Comparison of ENCODE assay signal across 8 cellular contexts in the genomic region with DNA sequence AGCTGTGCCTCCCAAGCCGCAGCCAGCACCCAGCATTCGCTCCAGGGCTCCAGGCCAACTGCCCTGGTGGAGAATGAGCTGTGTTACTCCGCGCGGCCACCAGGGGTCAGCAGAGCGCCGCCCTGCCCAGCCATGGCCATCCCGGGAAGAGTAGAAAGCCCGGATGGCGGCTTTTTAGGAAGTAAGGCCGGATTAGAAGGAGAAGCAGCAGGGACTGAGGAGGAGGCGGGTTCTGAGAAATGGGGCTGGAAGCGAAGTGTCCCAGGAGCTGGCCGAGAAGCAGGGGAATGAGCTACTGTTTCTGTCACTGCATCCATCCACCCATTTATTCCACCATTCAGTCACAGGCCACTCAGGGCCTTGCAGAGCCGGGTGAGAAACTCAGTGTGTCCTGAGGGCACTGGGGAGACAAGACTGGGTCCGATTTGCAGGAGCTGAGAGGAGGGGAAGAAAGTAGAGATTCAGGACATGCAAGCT. TPM values are rescaled to one million over a fixed set of nuclear protein-coding genes. Genes with fewer than 3 reads are reported as not detected.
DNase-seq lines count a peak whose midpoint lies in the region; ATAC-seq and TF ChIP-seq lines count a peak whose summit lies in the region.

No MANE protein-coding gene starts in this region.

- no peaks in the 10 kb centered on the region for H3K36me3 ChIP-seq in tibial nerve

- TF ChIP-seq RAD21 in Ishikawa (IDR thresholded peaks at IDR 0.05; ENCODE audit: low read depth) = peak; percentile 97

- TF ChIP-seq EP300 in Ishikawa (IDR thresholded peaks at IDR 0.05; ENCODE audit: borderline replicate concordance) = no peak
- TF ChIP-seq EP300 in tibial nerve (IDR thresholded peaks at IDR 0.05) = peak in 1 of 2 donors; percentile 32

- ATAC-seq in omental fat pad (ENCODE audit: low FRiP score) (peak; percentile 97), GM18868 (IDR thresholded peaks at IDR 0.05; ENCODE audit: unreplicated experiment) (no peak)

- WGBS in tibial nerve, 2 donors = 11 to 12% methylated on average over 16 of the region's 16 CpGs

- H3K4me1 ChIP-seq in tibial nerve = peaks cover 0 to 8% (median 2%) of the 10 kb centered on the region in 4 donors

- no peaks in the 10 kb centered on the region for H3K9me3 ChIP-seq in tibial nerve

- DNase-seq in DMS153 treated with DMSO at 0.1 percent for 48 hours (lab: John Stamatoyannopoulos, UW; ENCODE audit: unreplicated experiment) (peak; percentile 57), RPMI7951 (ENCODE audit: low read depth) (peak; percentile 78), foreskin fibroblast (peak; percentile 40 to 87), omental fat pad (ENCODE audit: low spot score) (peak; percentile 74), tibial nerve (ENCODE audit: low spot score in 2 of 2) (peak; percentile 68 to 79)
- peak; percentile 52 for DNase-seq in activated T-helper 9 cell treated with anti-CD3 and anti-CD28 coated beads, Interleukin-2, amount 50 U/mL, for 16 hours (ENCODE audit: low read depth)

- H3K4me3 ChIP-seq in foreskin fibroblast (ENCODE audit: low read depth in 1 of 2, low read length in 2 of 2) (no peak overlapping the region), tibial nerve (no peak overlapping the region)

- peak; percentile 98 for TF ChIP-seq CTCF in foreskin fibroblast (IDR thresholded peaks at IDR 0.05; ENCODE audit: low read depth, low read length)
- peak in 2 of 3 donors; percentile 76 to 80 for TF ChIP-seq CTCF in omental fat pad (IDR thresholded peaks at IDR 0.05)
- peak; percentile 94 to 99 (median 97) for TF ChIP-seq CTCF in tibial nerve (IDR thresholded peaks at IDR 0.05)

- TF ChIP-seq POLR2A in tibial nerve (IDR thresholded peaks at IDR 0.05) = no peak

- H3K27me3 ChIP-seq in tibial nerve = peaks cover 0 to 8% of the 10 kb centered on the region in 2 donors

- H3K27ac ChIP-seq in tibial nerve = no peak overlapping the region

TF ChIP-seq in Ishikawa, 13 proteins besides CTCF, POLR2A, EP300 and RAD21:
- TF ChIP-seq, protein P1, sequence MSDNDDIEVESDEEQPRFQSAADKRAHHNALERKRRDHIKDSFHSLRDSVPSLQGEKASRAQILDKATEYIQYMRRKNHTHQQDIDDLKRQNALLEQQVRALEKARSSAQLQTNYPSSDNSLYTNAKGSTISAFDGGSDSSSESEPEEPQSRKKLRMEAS (IDR thresholded peaks at IDR 0.05) = 0 out of 2 replicates have a peak, but pooled peaks have one; percentile 28
- TF ChIP-seq, protein P2, sequence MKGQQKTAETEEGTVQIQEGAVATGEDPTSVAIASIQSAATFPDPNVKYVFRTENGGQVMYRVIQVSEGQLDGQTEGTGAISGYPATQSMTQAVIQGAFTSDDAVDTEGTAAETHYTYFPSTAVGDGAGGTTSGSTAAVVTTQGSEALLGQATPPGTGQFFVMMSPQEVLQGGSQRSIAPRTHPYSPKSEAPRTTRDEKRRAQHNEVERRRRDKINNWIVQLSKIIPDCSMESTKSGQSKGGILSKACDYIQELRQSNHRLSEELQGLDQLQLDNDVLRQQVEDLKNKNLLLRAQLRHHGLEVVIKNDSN (IDR thresholded peaks at IDR 0.05) = no peak
- peak; percentile 68 for TF ChIP-seq YY1 (IDR thresholded peaks at IDR 0.05; ENCODE audit: low read depth)
- 0 out of 2 replicates have a peak, but pooled peaks have one; percentile 39 for TF ChIP-seq NFIC (IDR thresholded peaks at IDR 0.05)
- no peak for TF ChIP-seq CREB1 (IDR thresholded peaks at IDR 0.05; ENCODE audit: low read depth)
- TF ChIP-seq TCF12 (IDR thresholded peaks at IDR 0.05; ENCODE audit: low read depth) = peak; percentile 40; the same call in 1 of the 2 replicates

RNA-seq across cellular contexts. Expression of gene NPAS1, which starts 6.6 kb away (rescaled TPM):
- total RNA-seq in RPMI7951 (2014; rRNA removed; shearing (Covaris generic)) = not detected in 2 replicates
- total RNA-seq in omental fat pad (1 to 10 TPM in 2 of 4 donors, not detected in 2; 1.3 to 1.4 TPM), tibial nerve (under 1 TPM in 2 of 4 donors, not detected in 2; 0.39 to 0.42 TPM)

RNA-seq across cellular contexts. Expression of gene TMEM160, which starts 35.3 kb away (rescaled TPM):
- total RNA-seq in RPMI7951 (2014; rRNA removed; shearing (Covaris generic)) = 49.0 and 61.2 TPM in 2 replicates
- total RNA-seq in omental fat pad (10 to 100 TPM; 17.5 to 35.0 (median 22.8) TPM), tibial nerve (10 to 100 TPM; 37.5 to 78.5 (median 66.8) TPM)
